ENCODE assay signal across 7 cellular contexts in the genomic region with DNA sequence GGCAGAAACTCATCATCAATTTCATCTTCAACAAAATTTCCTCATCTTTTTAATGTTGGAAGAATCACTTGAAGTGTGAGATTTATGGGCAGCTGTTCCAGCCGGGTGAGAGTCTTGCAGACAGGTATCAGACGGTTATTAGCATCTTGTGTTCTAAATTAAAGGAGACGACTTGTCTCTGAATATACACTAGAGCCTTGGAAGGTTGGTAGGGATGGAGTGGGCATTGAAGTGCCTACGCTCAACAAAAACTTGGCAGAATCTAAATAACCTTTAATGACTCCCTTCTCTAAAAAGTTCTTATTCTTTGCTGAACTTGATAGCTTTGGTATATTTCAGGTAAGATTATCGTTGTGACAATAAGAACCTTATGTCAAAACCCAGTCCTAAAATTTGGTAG.
"Had no signal": no experiment of that assay in that cellular context is flagged by ENCODE, and none has a peak within 500 bp of the region (broad histone marks: within the 10 kb centered on the region; RNA-seq: fewer than 3 reads in every experiment).

No MANE protein-coding gene starts in this region.

- H3K9me3 ChIP-seq: HAP-1 had no signal

- DNase-seq: HFFc6, IMR-90, KG1 had no signal

- ATAC-seq: GM23338, HCT116, K562 had no signal

- H3K36me3 ChIP-seq: HAP-1 had no signal

- H3K4me3 ChIP-seq: GM23338, HAP-1, K562 had no signal

- H3K4me1 ChIP-seq: HAP-1 had no signal
